36 cellular contexts compared by ENCODE assay signal in the genomic region with DNA sequence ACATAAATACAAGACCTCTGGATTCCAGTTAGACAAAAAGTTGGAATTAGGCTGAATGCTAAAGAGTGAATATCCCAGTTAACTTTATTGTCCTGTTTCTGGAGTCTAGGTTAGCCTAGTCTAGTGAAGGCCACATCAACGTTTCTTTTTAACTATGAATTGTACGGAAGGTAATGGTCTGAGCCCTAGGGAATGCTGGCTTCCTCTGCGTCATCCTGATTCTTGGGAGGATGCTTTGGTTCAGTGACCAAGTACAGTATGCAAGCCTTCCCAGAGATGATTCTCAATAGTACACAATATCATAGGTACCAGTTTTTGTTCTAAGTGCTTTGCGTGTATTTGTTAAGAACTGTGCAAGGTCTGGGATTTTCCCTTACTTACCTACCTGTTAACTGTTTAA.
"Had no signal": no experiment of that assay in that cellular context is flagged by ENCODE, and none has a peak within 500 bp of the region (broad histone marks: within the 10 kb centered on the region; RNA-seq: fewer than 3 reads in every experiment).

No MANE protein-coding gene starts in this region.

- H3K27me3 Mint-ChIP-seq: activated B cell treated with CpG ODN at 0.5 μM for 24 hours; activated CD4-positive, alpha-beta memory T cell treated with anti-CD3 and anti-CD28 coated beads, Interleukin-2, amount 10 ng/mL, durations not matched to agents 7 days and 5 days; activated CD4-positive, alpha-beta T cell treated with anti-CD3 and anti-CD28 coated beads for 36 hours; activated CD4-positive, alpha-beta T cell treated with anti-CD3 and anti-CD28 coated beads, Interleukin-2, amount 10 ng/mL, durations not matched to agents 7 days and 5 days; activated CD8-positive, alpha-beta memory T cell treated with anti-CD3 and anti-CD28 coated beads, Interleukin-2, amount 10 ng/mL, durations not matched to agents 7 days and 5 days; activated naive CD8-positive, alpha-beta T cell treated with anti-CD3 and anti-CD28 coated beads for 36 hours; brain; central memory CD8-positive, alpha-beta T cell had no signal

- H3K9me3 Mint-ChIP-seq: activated B cell treated with CpG ODN at 0.5 μM for 24 hours; activated CD4-positive, alpha-beta memory T cell treated with anti-CD3 and anti-CD28 coated beads, Interleukin-2, amount 10 ng/mL, durations not matched to agents 7 days and 5 days; activated CD4-positive, alpha-beta T cell treated with anti-CD3 and anti-CD28 coated beads, Interleukin-2, amount 10 ng/mL, durations not matched to agents 7 days and 5 days; activated naive CD4-positive, alpha-beta T cell treated with anti-CD3 and anti-CD28 coated beads for 36 hours; activated naive CD4-positive, alpha-beta T cell treated with anti-CD3 and anti-CD28 coated beads, Interleukin-2, amount 50 U/mL, for 72 hours; activated naive CD8-positive, alpha-beta T cell treated with anti-CD3 and anti-CD28 coated beads for 36 hours; activated T-cell treated with anti-CD3 and anti-CD28 coated beads, Interleukin-2, amount 50 U/mL, for 24 hours; activated T-helper 2 cell treated with anti-CD3 and anti-CD28 coated beads, Interferon-gamma antibody, Interleukin-2, Interleukin-4, amounts not matched to agents 10 μg/mL and 5 μg/mL and 100 μg/mL, durations not matched to agents 14 hours and 24 hours and 36 hours; brain; central memory CD8-positive, alpha-beta T cell; T-helper 1 cell treated with Interleukin-12 subunit alpha and Interleukin-12 subunit beta and Interleukin-4 antibody, amounts not matched to agents 30 μg/mL and 1 μg/mL, for 36 hours; T-helper 2 cell treated with Interferon-gamma antibody and Interleukin-4, amounts not matched to agents 5 μg/mL and 100 μg/mL, for 36 hours had no signal

- H3K9me3 ChIP-seq: adrenal gland had no signal

- H3K36me3 Mint-ChIP-seq: activated naive CD4-positive, alpha-beta T cell treated with anti-CD3 and anti-CD28 coated beads, Interleukin-2, amount 50 U/mL, for 72 hours; brain had no signal

- H3K4me1 ChIP-seq: adrenal gland had no signal

- H3K4me1 Mint-ChIP-seq: activated B cell treated with CpG ODN at 0.5 μM for 24 hours; activated CD4-positive, alpha-beta T cell treated with anti-CD3 and anti-CD28 coated beads for 36 hours; activated naive CD8-positive, alpha-beta T cell treated with anti-CD3 and anti-CD28 coated beads for 36 hours; brain had no signal

- H3K27me3 ChIP-seq: cardiac muscle cell had no signal

- DNase-seq: activated B cell treated with CpG ODN at 0.5 μM for 24 hours; activated CD4-positive, alpha-beta memory T cell treated with anti-CD3 and anti-CD28 coated beads, Interleukin-2, amount 10 ng/mL, durations not matched to agents 7 days and 5 days; activated CD4-positive, alpha-beta T cell treated with anti-CD3 and anti-CD28 coated beads for 1 hour; activated CD4-positive, alpha-beta T cell treated with anti-CD3 and anti-CD28 coated beads for 36 hours; activated CD4-positive, alpha-beta T cell treated with anti-CD3 and anti-CD28 coated beads for 48 hours; activated CD4-positive, alpha-beta T cell treated with anti-CD3 and anti-CD28 coated beads, Interleukin-2, amount 10 ng/mL, durations not matched to agents 7 days and 5 days; activated CD4-positive, alpha-beta T cell treated with anti-CD3 and anti-CD28 coated beads, Interleukin-2, amount 50 U/mL, for 48 hours; activated CD8-positive, alpha-beta memory T cell treated with anti-CD3 and anti-CD28 coated beads for 24 hours; activated CD8-positive, alpha-beta memory T cell treated with anti-CD3 and anti-CD28 coated beads, Interleukin-2, amount 10 ng/mL, durations not matched to agents 7 days and 5 days; activated CD8-positive, alpha-beta memory T cell treated with anti-CD3 and anti-CD28 coated beads, Interleukin-2, amount 50 U/mL, for 48 hours; activated CD8-positive, alpha-beta T cell treated with anti-CD3 and anti-CD28 coated beads, Interleukin-2, amount 10 ng/mL, durations not matched to agents 7 days and 5 days; activated effector memory CD4-positive, alpha-beta T cell treated with anti-CD3 and anti-CD28 coated beads, Interleukin-2, amount 50 U/mL, for 16 hours; activated gamma-delta T cell treated with Interleukin-2 at 50 U/mL for 16 hours; activated naive CD4-positive, alpha-beta T cell; activated naive CD4-positive, alpha-beta T cell treated with anti-CD3 and anti-CD28 coated beads for 36 hours; activated naive CD4-positive, alpha-beta T cell treated with anti-CD3 and anti-CD28 coated beads, Interleukin-2, amount 50 U/mL, for 16 hours; activated naive CD8-positive, alpha-beta T cell treated with anti-CD3 and anti-CD28 coated beads for 36 hours; activated T-cell treated with anti-CD3 and anti-CD28 coated beads, Interleukin-2, amount 50 U/mL, for 24 hours; activated T-cell treated with anti-CD3 and anti-CD28 coated beads, Interleukin-2, amount 50 U/mL, for 48 hours; adrenal gland; amniotic stem cell; aorta; caudate nucleus; cerebellar nuclear complex; T-helper 1 cell; T-helper 2 cell; T-helper 9 cell had no signal

- H3K27ac Mint-ChIP-seq: activated B cell treated with CpG ODN at 0.5 μM for 24 hours; activated CD4-positive, alpha-beta memory T cell treated with anti-CD3 and anti-CD28 coated beads, Interleukin-2, amount 10 ng/mL, durations not matched to agents 7 days and 5 days; activated CD4-positive, alpha-beta T cell treated with anti-CD3 and anti-CD28 coated beads for 36 hours; activated CD4-positive, alpha-beta T cell treated with anti-CD3 and anti-CD28 coated beads, Interleukin-2, amount 10 ng/mL, durations not matched to agents 7 days and 5 days; activated CD8-positive, alpha-beta memory T cell treated with anti-CD3 and anti-CD28 coated beads, Interleukin-2, amount 10 ng/mL, durations not matched to agents 7 days and 5 days; activated CD8-positive, alpha-beta T cell treated with anti-CD3 and anti-CD28 coated beads, Interleukin-2, amount 10 ng/mL, durations not matched to agents 7 days and 5 days; activated naive CD4-positive, alpha-beta T cell treated with anti-CD3 and anti-CD28 coated beads for 36 hours; activated naive CD4-positive, alpha-beta T cell treated with anti-CD3 and anti-CD28 coated beads, Interleukin-2, amount 50 U/mL, for 72 hours; activated naive CD8-positive, alpha-beta T cell treated with anti-CD3 and anti-CD28 coated beads for 36 hours; activated T-cell treated with anti-CD3 and anti-CD28 coated beads, Interleukin-2, amount 50 U/mL, for 24 hours; activated T-helper 2 cell treated with anti-CD3 and anti-CD28 coated beads, Interferon-gamma antibody, Interleukin-2, Interleukin-4, amounts not matched to agents 10 μg/mL and 5 μg/mL and 100 μg/mL, durations not matched to agents 14 hours and 24 hours and 36 hours; brain; T-helper 1 cell treated with Interleukin-12 subunit alpha and Interleukin-12 subunit beta and Interleukin-4 antibody, amounts not matched to agents 30 μg/mL and 1 μg/mL, for 36 hours; T-helper 2 cell treated with Interferon-gamma antibody and Interleukin-4, amounts not matched to agents 5 μg/mL and 100 μg/mL, for 36 hours had no signal

- H3K36me3 ChIP-seq: adrenal gland, cardiac muscle cell had no signal

- H3K4me3 Mint-ChIP-seq: activated B cell treated with CpG ODN at 0.5 μM for 24 hours; activated CD4-positive, alpha-beta memory T cell treated with anti-CD3 and anti-CD28 coated beads, Interleukin-2, amount 10 ng/mL, durations not matched to agents 7 days and 5 days; activated CD4-positive, alpha-beta T cell treated with anti-CD3 and anti-CD28 coated beads for 36 hours; activated CD4-positive, alpha-beta T cell treated with anti-CD3 and anti-CD28 coated beads, Interleukin-2, amount 10 ng/mL, durations not matched to agents 7 days and 5 days; activated CD8-positive, alpha-beta memory T cell treated with anti-CD3 and anti-CD28 coated beads, Interleukin-2, amount 10 ng/mL, durations not matched to agents 7 days and 5 days; activated CD8-positive, alpha-beta T cell treated with anti-CD3 and anti-CD28 coated beads, Interleukin-2, amount 10 ng/mL, durations not matched to agents 7 days and 5 days; activated naive CD4-positive, alpha-beta T cell treated with anti-CD3 and anti-CD28 coated beads for 36 hours; activated naive CD8-positive, alpha-beta T cell treated with anti-CD3 and anti-CD28 coated beads for 36 hours; activated T-cell treated with anti-CD3 and anti-CD28 coated beads, Interleukin-2, amount 50 U/mL, for 24 hours; brain; central memory CD8-positive, alpha-beta T cell; T-helper 1 cell treated with Interleukin-12 subunit alpha and Interleukin-12 subunit beta and Interleukin-4 antibody, amounts not matched to agents 30 μg/mL and 1 μg/mL, for 36 hours; T-helper 2 cell treated with Interferon-gamma antibody and Interleukin-4, amounts not matched to agents 5 μg/mL and 100 μg/mL, for 36 hours had no signal

- FAIRE-seq: TTC549 had no signal

- H3K4me3 ChIP-seq: adrenal gland, cardiac muscle cell had no signal

- H3K27ac ChIP-seq: adrenal gland, cardiac muscle cell, VCaP had no signal
